21 cellular contexts compared by ENCODE assay signal in genomic region chr2:150153646-150154307, GRCh38.
"Had no signal": no experiment of that assay in that cellular context is flagged by ENCODE, and none has a peak within 500 bp of the region (broad histone marks: within the 10 kb centered on the region; RNA-seq: fewer than 3 reads in every experiment).

No MANE protein-coding gene starts in this region.

- DNase-seq: cerebellar nuclear complex; effector memory CD8-positive, alpha-beta T cell; esophagus squamous epithelium; foreskin fibroblast; glutamatergic neuron; immature natural killer cell; left ventricle myocardium superior; naive thymus-derived CD8-positive, alpha-beta T cell; stimulated activated CD4-positive, alpha-beta T cell treated with anti-CD3 and anti-CD28 coated beads, Interleukin-4, amount 100 ng/mL, for 1 hour; stimulated activated CD8-positive, alpha-beta memory T cell treated with anti-CD3 and anti-CD28 coated beads, Interleukin-4, amount 100 ng/mL, for 48 hours; stimulated activated naive CD8-positive, alpha-beta T cell treated with anti-CD3 and anti-CD28 coated beads, Interleukin-15, Interleukin-2, amounts not matched to agents 100 U/mL and 50 U/mL, for 24 hours; tibial artery had no signal

- H3K4me1 ChIP-seq: gastroesophageal sphincter, right atrium auricular region, tibial artery had no signal

- H3K36me3 ChIP-seq: esophagus squamous epithelium, gastroesophageal sphincter, neutrophil, right atrium auricular region, tibial artery had no signal

- ATAC-seq: effector memory CD8-positive, alpha-beta T cell; gastroesophageal sphincter; left ventricle myocardium superior; naive thymus-derived CD8-positive, alpha-beta T cell; stimulated activated effector memory CD8-positive, alpha-beta T cell treated with anti-CD3 and anti-CD28 coated beads, Interleukin-12 subunit alpha, Interleukin-12 subunit beta, amount 100 ng/mL, for 72 hours; stimulated activated naive CD8-positive, alpha-beta T cell treated with anti-CD3 and anti-CD28 coated beads, Interleukin-15, Interleukin-2, amounts not matched to agents 100 U/mL and 50 U/mL, for 24 hours had no signal

- FAIRE-seq: colon, keratinocyte had no signal

- H3K27ac ChIP-seq: epithelial cell of prostate, esophagus squamous epithelium, gastroesophageal sphincter, neutrophil, right atrium auricular region, tibial artery had no signal

- H3K4me2 ChIP-seq: smooth muscle cell had no signal

- H3K9me3 ChIP-seq: esophagus squamous epithelium, gastroesophageal sphincter, neutrophil, right atrium auricular region, tibial artery had no signal

- H3K4me3 ChIP-seq: esophagus squamous epithelium, gastroesophageal sphincter, lung, right atrium auricular region, smooth muscle cell, tibial artery had no signal

- H3K27me3 ChIP-seq: esophagus squamous epithelium, gastroesophageal sphincter, neutrophil, right atrium auricular region, tibial artery had no signal
